19 cellular contexts compared by ENCODE assay signal in the genomic region with DNA sequence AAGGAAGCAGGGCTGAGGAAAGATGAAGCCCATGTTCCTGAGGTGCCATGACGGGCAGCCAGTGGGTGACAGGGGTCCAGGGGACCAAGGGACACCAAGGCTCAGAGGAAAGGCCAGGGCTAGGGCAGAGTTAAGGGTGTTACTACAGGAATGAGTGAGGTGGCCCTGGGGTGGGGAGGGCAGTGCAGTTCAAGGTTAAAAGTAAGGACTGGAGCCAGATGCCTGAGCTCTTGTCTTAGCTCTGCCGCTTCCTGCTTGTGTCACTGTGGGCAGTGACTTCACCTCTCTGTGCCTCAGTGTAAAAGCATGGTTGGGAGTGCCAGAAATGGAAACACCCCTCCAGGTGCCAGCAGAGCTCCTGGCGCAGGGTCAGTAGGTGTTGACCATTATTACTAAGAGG. TPM values are rescaled to one million over a fixed set of nuclear protein-coding genes. Genes with fewer than 3 reads are reported as not detected.
DNase-seq lines count a peak whose midpoint lies in the region; ATAC-seq and TF ChIP-seq lines count a peak whose summit lies in the region.
"Had no signal": no experiment of that assay in that cellular context is flagged by ENCODE, and none has a peak within 500 bp of the region (broad histone marks: within the 10 kb centered on the region; RNA-seq: fewer than 3 reads in every experiment).

No MANE protein-coding gene starts in this region.

- no peaks in the 10 kb centered on the region for H3K79me2 ChIP-seq in osteoblast (ENCODE audit: insufficient read depth, low read length)

- no peak for TF ChIP-seq CTCF in osteoblast (IDR thresholded peaks at IDR 0.05; ENCODE audit: extremely low read depth, low read depth, low read length)

- H3K36me3 Mint-ChIP-seq in activated naive CD4-positive, alpha-beta T cell treated with anti-CD3 and anti-CD28 coated beads, Interleukin-2, amount 50 U/mL, for 72 hours = peaks cover 13 to 32% of the 10 kb centered on the region in 2 donors

- peaks cover 52% of the 10 kb centered on the region for H3K36me3 ChIP-seq in osteoblast (ENCODE audit: insufficient read depth, low read length)

- H3K27ac ChIP-seq in osteoblast (ENCODE audit: low read depth, low read length) = no peak overlapping the region
- H3K27ac ChIP-seq: BLaER1 treated with 17β-estradiol and CSF1 and Interleukin-3, amounts not matched to agents 10 nM and 100 nM had no signal

- no peak for DNase-seq in activated naive CD4-positive, alpha-beta T cell treated with anti-CD3 and anti-CD28 coated beads, Interleukin-2, amount 50 U/mL, for 72 hours (ENCODE audit: low spot score in 2 of 2)
- no peak for DNase-seq in activated naive CD4-positive, alpha-beta T cell treated with Interleukin-2 at 50 U/mL for 16 hours
- no peak for DNase-seq in stimulated activated naive CD8-positive, alpha-beta T cell treated with anti-CD3 and anti-CD28 coated beads, Interleukin-15, amount 100 ng/mL, for 72 hours
- no peak for DNase-seq in stimulated activated naive CD8-positive, alpha-beta T cell treated with anti-CD3 and anti-CD28 coated beads, Interleukin-15, Interleukin-2, amounts not matched to agents 100 U/mL and 50 U/mL, for 24 hours
- DNase-seq in osteoblast (ENCODE audit: insufficient read length, low spot score, missing footprints) = peak; percentile 88
- no peak for DNase-seq in NCI-H2029 (lab: John Stamatoyannopoulos, UW)
- no peak for DNase-seq in DMS153 treated with DMSO at 0.1 percent for 48 hours (lab: John Stamatoyannopoulos, UW; ENCODE audit: unreplicated experiment)
- DNase-seq: Calu3; CD8-positive, alpha-beta T cell; DMS53; DND-41; EL; H9 had no signal

- no peaks in the 10 kb centered on the region for H4K20me1 ChIP-seq in osteoblast (ENCODE audit: insufficient read depth, low read length)

- H2AFZ ChIP-seq in osteoblast (ENCODE audit: low read length) = no peak overlapping the region

- H3K9me3 Mint-ChIP-seq in activated naive CD4-positive, alpha-beta T cell treated with anti-CD3 and anti-CD28 coated beads, Interleukin-2, amount 50 U/mL, for 72 hours = no peaks in the 10 kb centered on the region
- no peaks in the 10 kb centered on the region for H3K9me3 Mint-ChIP-seq in stimulated activated naive CD8-positive, alpha-beta T cell treated with anti-CD3 and anti-CD28 coated beads, Interleukin-15, amount 100 ng/mL, for 72 hours
- H3K9me3 Mint-ChIP-seq: CD8-positive, alpha-beta T cell; H9 had no signal

- H3K27me3 ChIP-seq in osteoblast (ENCODE audit: insufficient read depth, low read length) = no peaks in the 10 kb centered on the region
- H3K27me3 ChIP-seq: BLaER1 treated with 17β-estradiol and CSF1 and Interleukin-3, amounts not matched to agents 10 nM and 100 nM had no signal

- ATAC-seq in activated naive CD4-positive, alpha-beta T cell treated with anti-CD3 and anti-CD28 coated beads, Interleukin-2, amount 50 U/mL, for 72 hours = peak in 1 of 2 donors; percentile 91
- ATAC-seq in stimulated activated naive CD8-positive, alpha-beta T cell treated with anti-CD3 and anti-CD28 coated beads, Interleukin-15, amount 100 ng/mL, for 72 hours = peak; percentile 25
- ATAC-seq in stimulated activated naive CD8-positive, alpha-beta T cell treated with anti-CD3 and anti-CD28 coated beads, Interleukin-15, Interleukin-2, amounts not matched to agents 100 U/mL and 50 U/mL, for 24 hours = no peak
- ATAC-seq: CD8-positive, alpha-beta T cell; GM12878 had no signal

- H3K4me3 ChIP-seq in osteoblast (ENCODE audit: insufficient read depth, low read length) = no peak overlapping the region
- H3K4me3 ChIP-seq: BLaER1 treated with 17β-estradiol and CSF1 and Interleukin-3, amounts not matched to agents 10 nM and 100 nM; GM12878 had no signal

- no peak overlapping the region for H3K4me2 ChIP-seq in osteoblast (ENCODE audit: insufficient read depth, low read length)
- H3K4me2 ChIP-seq: BLaER1 treated with 17β-estradiol and CSF1 and Interleukin-3, amounts not matched to agents 10 nM and 100 nM had no signal

- peaks cover 12% of the 10 kb centered on the region for H3K4me1 Mint-ChIP-seq in stimulated activated naive CD8-positive, alpha-beta T cell treated with anti-CD3 and anti-CD28 coated beads, Interleukin-15, amount 100 ng/mL, for 72 hours

- no peak overlapping the region for H3K4me3 Mint-ChIP-seq in stimulated activated naive CD8-positive, alpha-beta T cell treated with anti-CD3 and anti-CD28 coated beads, Interleukin-15, amount 100 ng/mL, for 72 hours
- H3K4me3 Mint-ChIP-seq: B cell; CD8-positive, alpha-beta T cell had no signal

- H3K27ac Mint-ChIP-seq in activated naive CD4-positive, alpha-beta T cell treated with anti-CD3 and anti-CD28 coated beads, Interleukin-2, amount 50 U/mL, for 72 hours = peak overlapping the region; percentile 65 to 82
- no peak overlapping the region for H3K27ac Mint-ChIP-seq in stimulated activated naive CD8-positive, alpha-beta T cell treated with anti-CD3 and anti-CD28 coated beads, Interleukin-15, amount 100 ng/mL, for 72 hours
- H3K27ac Mint-ChIP-seq: B cell; CD8-positive, alpha-beta T cell had no signal

- H3K9me3 ChIP-seq in osteoblast (ENCODE audit: low read depth, low read length) = no peaks in the 10 kb centered on the region
- H3K9me3 ChIP-seq: BLaER1 treated with 17β-estradiol and CSF1 and Interleukin-3, amounts not matched to agents 10 nM and 100 nM had no signal

- no peaks in the 10 kb centered on the region for H3K4me1 ChIP-seq in osteoblast (ENCODE audit: insufficient read depth, low read length)

- H3K27me3 Mint-ChIP-seq in stimulated activated naive CD8-positive, alpha-beta T cell treated with anti-CD3 and anti-CD28 coated beads, Interleukin-15, amount 100 ng/mL, for 72 hours = no peaks in the 10 kb centered on the region
- H3K27me3 Mint-ChIP-seq: B cell had no signal

RNA-seq across cellular contexts. Expression of a gene that starts 4.9 kb away (rescaled TPM):
- total RNA-seq in activated naive CD4-positive, alpha-beta T cell treated with anti-CD3 and anti-CD28 coated beads, Interleukin-2, amount 50 U/mL, for 72 hours = under 1 TPM; 0.62 to 0.77 TPM
- total RNA-seq in osteoblast = 0.29 and 0.36 TPM in 2 replicates
- total RNA-seq: G401 had no signal

RNA-seq across cellular contexts. Expression of a gene that starts 7.8 kb away (rescaled TPM):
- total RNA-seq in activated naive CD4-positive, alpha-beta T cell treated with anti-CD3 and anti-CD28 coated beads, Interleukin-2, amount 50 U/mL, for 72 hours = 10 to 100 TPM; 69.3 to 79.0 TPM
- total RNA-seq in osteoblast = 36.2 and 45.2 TPM in 2 replicates

RNA-seq across cellular contexts. Expression of a gene that starts 11.5 kb away (rescaled TPM):
- 100 to 1,000 TPM; 445 to 472 TPM for total RNA-seq in activated naive CD4-positive, alpha-beta T cell treated with anti-CD3 and anti-CD28 coated beads, Interleukin-2, amount 50 U/mL, for 72 hours
- 123 and 185 TPM in 2 replicates for total RNA-seq in osteoblast

RNA-seq across cellular contexts. Expression of a gene that starts 24.1 kb away (rescaled TPM):
- 10 to 100 TPM; 44.2 to 44.5 TPM for total RNA-seq in activated naive CD4-positive, alpha-beta T cell treated with anti-CD3 and anti-CD28 coated beads, Interleukin-2, amount 50 U/mL, for 72 hours
- total RNA-seq in osteoblast = 3.2 and 4.7 TPM in 2 replicates

RNA-seq across cellular contexts. Expression of a gene that starts 29.7 kb away (rescaled TPM):
- 1 to 10 TPM in 1 of 2 donors, not detected in 1; 4.4 TPM for total RNA-seq in activated naive CD4-positive, alpha-beta T cell treated with anti-CD3 and anti-CD28 coated beads, Interleukin-2, amount 50 U/mL, for 72 hours
- not detected in 2 replicates for total RNA-seq in osteoblast
- total RNA-seq: A172; B cell; Calu3; CD8-positive, alpha-beta T cell; G401; GM12878; HT-29 had no signal

Comparison
In these comparisons a context has a peak if more than half of its experiments do, and no peak if none do; other contexts are left out.
1. H3K27ac Mint-ChIP-seq: peak in activated naive CD4-positive, alpha-beta T cell treated with anti-CD3 and anti-CD28 coated beads, Interleukin-2, amount 50 U/mL, for 72 hours (2 of 2); none in stimulated activated naive CD8-positive, alpha-beta T cell treated with anti-CD3 and anti-CD28 coated beads, Interleukin-15, amount 100 ng/mL, for 72 hours (0 of 2).